ENCODE assay signal across 29 cellular contexts in genomic region chr4:19126903-19127302, GRCh38.
"Had no signal": no experiment of that assay in that cellular context is flagged by ENCODE, and none has a peak within 500 bp of the region (broad histone marks: within the 10 kb centered on the region; RNA-seq: fewer than 3 reads in every experiment).

No MANE protein-coding gene starts in this region.

- DNase-seq: activated B cell treated with CpG ODN at 0.5 μM for 24 hours; activated CD4-positive, alpha-beta memory T cell treated with anti-CD3 and anti-CD28 coated beads for 36 hours; activated CD4-positive, alpha-beta T cell treated with anti-CD3 and anti-CD28 coated beads for 4 hours; activated CD4-positive, alpha-beta T cell treated with anti-CD3 and anti-CD28 coated beads, Interleukin-2, amount 10 ng/mL, durations not matched to agents 24 days and 14 days; activated CD4-positive, alpha-beta T cell treated with anti-CD3 and anti-CD28 coated beads, Interleukin-2, amount 50 U/mL, for 1 hour; activated CD4-positive, alpha-beta T cell treated with anti-CD3 and anti-CD28 coated beads, Interleukin-2, amount 50 U/mL, for 4 hours; activated CD4-positive, CD25-positive, alpha-beta regulatory T cell treated with anti-CD3 and anti-CD28 coated beads, Interleukin-2, amount 50 U/mL, for 72 hours; activated CD8-positive, alpha-beta memory T cell treated with anti-CD3 and anti-CD28 coated beads, Interleukin-2, amount 50 U/mL, for 4 hours; activated CD8-positive, alpha-beta T cell treated with anti-CD3 and anti-CD28 coated beads for 36 hours; activated effector memory CD4-positive, alpha-beta T cell treated with anti-CD3 and anti-CD28 coated beads, Interleukin-2, amount 50 U/mL, for 16 hours; activated gamma-delta T cell treated with Interleukin-2 at 50 U/mL for 16 hours; activated naive CD4-positive, alpha-beta T cell; activated naive CD4-positive, alpha-beta T cell treated with anti-CD3 and anti-CD28 coated beads for 36 hours; activated naive CD4-positive, alpha-beta T cell treated with anti-CD3 and anti-CD28 coated beads, Interleukin-2, amount 50 U/mL, for 16 hours; activated naive CD8-positive, alpha-beta T cell treated with anti-CD3 and anti-CD28 coated beads for 36 hours; activated T-cell treated with anti-CD3 and anti-CD28 coated beads for 4 hours; activated T-cell treated with anti-CD3 and anti-CD28 coated beads, Interleukin-2, amount 50 U/mL, for 1 hour; activated T-cell treated with anti-CD3 and anti-CD28 coated beads, Interleukin-2, amount 50 U/mL, for 4 hours; activated T-cell treated with anti-CD3 and anti-CD28 coated beads, Interleukin-2, amount 50 U/mL, for 72 hours; adrenal gland; amniotic stem cell; aorta; body of pancreas; brain microvascular endothelial cell; central memory CD4-positive, alpha-beta T cell; T-helper 2 cell; T-helper 9 cell had no signal

- ATAC-seq: activated CD8-positive, alpha-beta T cell treated with anti-CD3 and anti-CD28 coated beads for 36 hours; activated naive CD4-positive, alpha-beta T cell treated with anti-CD3 and anti-CD28 coated beads, Interleukin-2, amount 50 U/mL, for 72 hours; activated T-cell treated with anti-CD3 and anti-CD28 coated beads, Interleukin-2, amount 50 U/mL, for 4 hours; activated T-cell treated with anti-CD3 and anti-CD28 coated beads, Interleukin-2, amount 50 U/mL, for 72 hours; activated T-helper 17 cell treated with anti-CD3 and anti-CD28 coated beads, Interleukin-2, amount 50 U/mL, for 72 hours; body of pancreas had no signal
